ENCODE assay signal across 9 cellular contexts in genomic region chr12:108801736-108802665, GRCh38. TPM values are rescaled to one million over a fixed set of nuclear protein-coding genes. Genes with fewer than 3 reads are reported as not detected.
A peak's percentile ranks its signal among the peaks of the same experiment; 100 is the strongest.
DNase-seq lines count a peak whose midpoint lies in the region; ATAC-seq and TF ChIP-seq lines count a peak whose summit lies in the region.
"Had no signal": no experiment of that assay in that cellular context is flagged by ENCODE, and none has a peak within 500 bp of the region (broad histone marks: within the 10 kb centered on the region; RNA-seq: fewer than 3 reads in every experiment).

No MANE protein-coding gene starts in this region.

- no peak overlapping the region for H3K4me2 ChIP-seq in PC-9

- no TSS peak for BruUV-seq in PC-9 (replicated peaks; lab: Mats Ljungman, UMichigan)

- no peak overlapping the region for H2AFZ ChIP-seq in PC-9

- H3K36me3 Mint-ChIP-seq in progenitor cell of endocrine pancreas (ENCODE audit: insufficient read depth), result peaks cover 18% of the 10 kb centered on the region

- H3F3A ChIP-seq in PC-9 (ENCODE audit: insufficient read depth, low read depth), result peaks cover 20% of the 10 kb centered on the region

- POLR2A ChIA-PET in PC-9 (lab: Charles Lee; ENCODE audit: unreplicated experiment), result no interaction called here

- peak overlapping the region; percentile 69 for H3K27ac Mint-ChIP-seq in progenitor cell of endocrine pancreas
- H3K27ac Mint-ChIP-seq: activated CD4-positive, alpha-beta memory T cell treated with anti-CD3 and anti-CD28 coated beads, Interleukin-2, amount 10 ng/mL, durations not matched to agents 7 days and 5 days had no signal

- TF ChIP-seq CTCF in progenitor cell of endocrine pancreas (IDR thresholded peaks at IDR 0.05; ENCODE audit: unreplicated experiment) (no peak), PC-9 (conservative IDR thresholded peaks at IDR 0.05) (no peak)

- no peaks in the 10 kb centered on the region for H3K9me3 ChIP-seq in PC-9 (ENCODE audit: insufficient read depth, low read depth)

- H3K4me3 Mint-ChIP-seq in progenitor cell of endocrine pancreas (ENCODE audit: low read depth), result no peak overlapping the region
- H3K4me3 Mint-ChIP-seq: activated CD4-positive, alpha-beta memory T cell treated with anti-CD3 and anti-CD28 coated beads, Interleukin-2, amount 10 ng/mL, durations not matched to agents 7 days and 5 days had no signal

- H4K20me1 ChIP-seq in PC-9 (ENCODE audit: insufficient read depth), result no peaks in the 10 kb centered on the region

- no peaks in the 10 kb centered on the region for H3K9me2 ChIP-seq in PC-9 (ENCODE audit: insufficient read depth)

- CTCF ChIA-PET in PC-9 (lab: Charles Lee), result interaction anchor here (1.8 kb wide), 1 partner anchor 136 kb away, joined by 10 read pairs; no protein-coding TSS in a partner anchor

- no peaks in the 10 kb centered on the region for H3K9me3 Mint-ChIP-seq in progenitor cell of endocrine pancreas (ENCODE audit: low read depth)
- H3K9me3 Mint-ChIP-seq: activated CD4-positive, alpha-beta memory T cell treated with anti-CD3 and anti-CD28 coated beads, Interleukin-2, amount 10 ng/mL, durations not matched to agents 7 days and 5 days had no signal

- in situ Hi-C loops in SK-MEL-5 (cut with HindIII; ENCODE audit: low pct_unique_long_range_greater_than_20kb, low sequenced_read_pairs), result no loop called here

- ATAC-seq in Right ventricle myocardium superior (ENCODE audit: poor library complexity), result peak; percentile 52
- ATAC-seq in HG02981 (IDR thresholded peaks at IDR 0.05; ENCODE audit: unreplicated experiment), result no peak
- ATAC-seq in HG02870 (IDR thresholded peaks at IDR 0.05; ENCODE audit: unreplicated experiment), result no peak

- H3K27ac ChIP-seq in PC-9, result no peak overlapping the region

- H3K36me3 ChIP-seq in PC-9 (ENCODE audit: low read depth), result peaks cover 15% of the 10 kb centered on the region

- DNase-seq in DMS 273 treated with DMSO at 0.1 percent for 48 hours (lab: John Stamatoyannopoulos, UW) (peak; percentile 10), SK-MEL-5 (ENCODE audit: low read depth, low spot score) (peak; percentile 91), Right ventricle myocardium superior (peak; percentile 65), progenitor cell of endocrine pancreas (ENCODE audit: low spot score, unreplicated experiment) (no peak), DMS53 (lab: John Stamatoyannopoulos, UW) (no peak), PC-9 (no peak)
- DNase-seq: activated CD4-positive, alpha-beta memory T cell treated with anti-CD3 and anti-CD28 coated beads, Interleukin-2, amount 10 ng/mL, durations not matched to agents 7 days and 5 days had no signal

- H3K27me3 ChIP-seq in PC-9 (ENCODE audit: insufficient read depth, low read depth), result no peaks in the 10 kb centered on the region

- no peaks in the 10 kb centered on the region for H3K4me1 ChIP-seq in PC-9 (replicated peaks; ENCODE audit: insufficient read depth)

- H3K79me2 ChIP-seq in PC-9 (ENCODE audit: low read depth), result no peaks in the 10 kb centered on the region

- intact Hi-C loops in Right ventricle myocardium superior (cut with DNase I) (loop anchor here (2.0 to 10.0 kb wide), 4 partner anchors 75 to 240 kb away; partner anchors contain the start of genes ISCU and SART3), PC-9 (cut with micrococcal nuclease; ENCODE audit: unreplicated experiment) (loop anchor here (2.0 kb wide), 2 partner anchors 149 to 291 kb away; partner anchors contain the start of gene ALKBH2)

- H3K27me3 Mint-ChIP-seq in progenitor cell of endocrine pancreas, result no peaks in the 10 kb centered on the region
- H3K27me3 Mint-ChIP-seq: activated CD4-positive, alpha-beta memory T cell treated with anti-CD3 and anti-CD28 coated beads, Interleukin-2, amount 10 ng/mL, durations not matched to agents 7 days and 5 days had no signal

- H3K4me1 Mint-ChIP-seq in progenitor cell of endocrine pancreas (ENCODE audit: low read depth), result peaks cover 5% of the 10 kb centered on the region

- no peak overlapping the region for H3K4me3 ChIP-seq in PC-9

RNA-seq across cellular contexts. Expression of gene SSH1, which starts 55.4 kb away (rescaled TPM):
- total RNA-seq in SK-MEL-5 (2014; rRNA removed; shearing (Covaris generic)), result 51.8 and 52.6 TPM in 2 replicates
- 128 and 165 TPM in 2 replicates for polyA plus RNA-seq in SK-MEL-5 (2015; cell fraction: cytosol; rRNA removed)
- 131 and 150 TPM in 2 replicates for polyA plus RNA-seq in SK-MEL-5 (2015; cell fraction: nucleus; rRNA removed)
- total RNA-seq in Right ventricle myocardium superior (26.3 TPM), progenitor cell of endocrine pancreas (37.2 and 38.8 TPM in 2 replicates), PC-9 (2021) (54.5 and 62.1 TPM in 2 replicates)

Comparison
In these comparisons a context has a peak if more than half of its experiments do, and no peak if none do; other contexts are left out.
1. DNase-seq: peak in DMS 273 treated with DMSO at 0.1 percent for 48 hours (single experiment), SK-MEL-5 (single experiment) and Right ventricle myocardium superior (single experiment); none in progenitor cell of endocrine pancreas (single experiment), DMS53 (single experiment) and PC-9 (0 of 2).